13 cellular contexts compared by ENCODE assay signal in the genomic region with DNA sequence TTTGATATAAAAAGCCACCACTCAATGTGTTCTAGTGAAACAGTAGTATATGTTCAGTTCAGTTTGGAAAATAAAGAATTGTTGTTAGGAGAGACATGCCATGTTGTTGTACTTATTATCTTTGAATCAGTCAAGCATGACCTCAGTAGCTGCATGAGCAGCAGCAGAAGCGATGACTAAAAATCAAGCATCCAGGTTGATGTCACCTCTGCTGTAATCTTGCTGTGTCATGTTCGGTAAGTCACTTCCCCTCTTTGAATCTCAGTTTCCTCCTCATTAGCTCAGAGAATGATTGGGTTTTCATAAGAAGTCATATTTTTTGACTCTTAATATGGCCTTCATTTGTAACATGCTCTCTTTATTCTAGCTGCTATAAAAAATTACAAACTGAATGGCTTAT.
DNase-seq lines count a peak whose midpoint lies in the region; ATAC-seq, FAIRE-seq and TF ChIP-seq lines count a peak whose summit lies in the region.
"Had no signal": no experiment of that assay in that cellular context is flagged by ENCODE, and none has a peak within 500 bp of the region (broad histone marks: within the 10 kb centered on the region; RNA-seq: fewer than 3 reads in every experiment).

No MANE protein-coding gene starts in this region.

- TF ChIP-seq RAD21 in GM12878 (IDR thresholded peaks at IDR 0.05; ENCODE audit: insufficient read depth, low read depth, low read length), result no peak

- no peak overlapping the region for H2AFZ ChIP-seq in GM12878 (ENCODE audit: control insufficient read depth, low read depth, low read length)

- H3K27ac ChIP-seq in breast epithelium (no peak overlapping the region), GM12878 (ENCODE audit: control insufficient read depth, insufficient read depth) (no peak overlapping the region), transverse colon (no peak overlapping the region), aorta (ENCODE audit: low read depth in 1 of 2, low read length in 2 of 2) (no peak overlapping the region)

- no peaks in the 10 kb centered on the region for H3K36me3 Mint-ChIP-seq in MCF 10A (ENCODE audit: insufficient read depth, unreplicated experiment)
- H3K36me3 Mint-ChIP-seq: immature natural killer cell had no signal

- H3K36me3 ChIP-seq in breast epithelium, result no peaks in the 10 kb centered on the region
- H3K36me3 ChIP-seq in GM12878 (ENCODE audit: control insufficient read depth in 2 of 2, insufficient read depth in 2 of 2, low read length in 1 of 2), result no peaks in the 10 kb centered on the region
- no peaks in the 10 kb centered on the region for H3K36me3 ChIP-seq in transverse colon
- no peaks in the 10 kb centered on the region for H3K36me3 ChIP-seq in aorta (ENCODE audit: control insufficient read depth in 1 of 2, insufficient read depth in 2 of 2, low read length in 1 of 2)
- H3K36me3 ChIP-seq: BE2C had no signal

- no peak overlapping the region for H3K4me3 Mint-ChIP-seq in MCF 10A (ENCODE audit: unreplicated experiment)
- H3K4me3 Mint-ChIP-seq: immature natural killer cell; stimulated activated naive CD8-positive, alpha-beta T cell treated with anti-CD3 and anti-CD28 coated beads, Interleukin-15, amount 100 ng/mL, for 72 hours had no signal

- no peak overlapping the region for H3K4me2 ChIP-seq in GM12878 (ENCODE audit: control insufficient read depth, insufficient read depth)

- ATAC-seq in HG03103 (IDR thresholded peaks at IDR 0.05; ENCODE audit: low read depth, unreplicated experiment), result peak; percentile 91
- peak; percentile 54 for ATAC-seq in GM12878
- no peak for ATAC-seq in aorta (ENCODE audit: low FRiP score)
- ATAC-seq: right cardiac atrium; stimulated activated naive CD8-positive, alpha-beta T cell treated with anti-CD3 and anti-CD28 coated beads, Interleukin-15, amount 100 ng/mL, for 72 hours had no signal

- H3K27ac Mint-ChIP-seq in MCF 10A (ENCODE audit: low read depth, unreplicated experiment), result no peak overlapping the region
- H3K27ac Mint-ChIP-seq: immature natural killer cell; stimulated activated naive CD8-positive, alpha-beta T cell treated with anti-CD3 and anti-CD28 coated beads, Interleukin-15, amount 100 ng/mL, for 72 hours had no signal

- H3K4me1 Mint-ChIP-seq in MCF 10A (ENCODE audit: insufficient read depth, unreplicated experiment), result peaks cover 6% of the 10 kb centered on the region
- H3K4me1 Mint-ChIP-seq: immature natural killer cell; stimulated activated naive CD8-positive, alpha-beta T cell treated with anti-CD3 and anti-CD28 coated beads, Interleukin-15, amount 100 ng/mL, for 72 hours had no signal

- RAD21 ChIA-PET in GM12878 (lab: Charles Lee; ENCODE audit: unreplicated experiment), result no interaction called here

- H3K27me3 ChIP-seq in breast epithelium, result no peaks in the 10 kb centered on the region
- H3K27me3 ChIP-seq in GM12878 (replicated peaks in 1 of 2; ENCODE audit: control insufficient read depth in 2 of 2, insufficient read depth in 2 of 2, low read length in 1 of 2), result no peaks in the 10 kb centered on the region
- no peaks in the 10 kb centered on the region for H3K27me3 ChIP-seq in transverse colon
- no peaks in the 10 kb centered on the region for H3K27me3 ChIP-seq in aorta (ENCODE audit: control insufficient read depth in 1 of 2, insufficient read depth in 2 of 2, low read length in 1 of 2)
- H3K27me3 ChIP-seq: BE2C had no signal

- WGBS in GM12878 (ENCODE audit: insufficient coverage, insufficient replicate concordance, low lambda C conversion rate, missing lambda C conversion rate), result 50% methylated on average over 2 of the region's 2 CpGs
- 90% methylated on average over 2 of the region's 2 CpGs; no CpG with 5 or more reads in 1 of the 2 donors for WGBS in transverse colon (ENCODE audit: low coverage in 1 of 2), 2 donors
- 92 to 96% methylated on average over 2 of the region's 2 CpGs for WGBS in aorta, 2 donors

- peaks cover 8% of the 10 kb centered on the region for H3K9me3 Mint-ChIP-seq in MCF 10A (ENCODE audit: unreplicated experiment)
- H3K9me3 Mint-ChIP-seq: immature natural killer cell had no signal

- intact Hi-C loops in MCF 10A (cut with micrococcal nuclease), result no loop called here
- intact Hi-C loops in breast epithelium (cut with DNase I; ENCODE audit: low total_unique reads), result no loop called here
- intact Hi-C loops in GM12878 (cut with micrococcal nuclease; ENCODE audit: unreplicated experiment), result no loop called here
- intact Hi-C loops in transverse colon (cut with DNase I; ENCODE audit: low total_unique reads), result no loop called here
- intact Hi-C loops in aorta (cut with DNase I), result no loop called here

- TF ChIP-seq EP300 in GM12878 (IDR thresholded peaks at IDR 0.05; ENCODE audit: borderline replicate concordance in 1 of 2, control insufficient read depth in 1 of 2, low read depth in 2 of 2, low read length in 2 of 2), result no peak
- TF ChIP-seq EP300 in transverse colon (IDR thresholded peaks at IDR 0.05; ENCODE audit: low read depth), result no peak

- in situ Hi-C loops in GM12878 (cut with MboI) (no loop called here), transverse colon (cut with MboI; ENCODE audit: low pct_ligation_motif_present in 1 of 4, low pct_unique_long_range_greater_than_20kb in 1 of 4, low sequenced_read_pairs in 3 of 4) (no loop called here)

- no peak overlapping the region for H3K9ac ChIP-seq in GM12878 (ENCODE audit: control insufficient read depth, insufficient read depth, low read length)

- CTCF ChIA-PET in MCF 10A (lab: Yijun Ruan, JAX) (interaction anchor here (0.6 kb wide), 1 partner anchor 26 kb away, joined by 3 read pairs; no protein-coding TSS in a partner anchor), GM12878 (lab: Yijun Ruan, JAX) (no interaction called here)

- no TSS peak for BruUV-seq in MCF 10A (replicated peaks; lab: Mats Ljungman, UMichigan)
- BruUV-seq in GM12878 (replicated peaks; lab: Mats Ljungman, UMichigan), result no TSS peak

- H3K9me3 ChIP-seq in breast epithelium (no peaks in the 10 kb centered on the region), GM12878 (replicated peaks; ENCODE audit: control insufficient read depth, insufficient read depth, low read length) (no peaks in the 10 kb centered on the region), transverse colon (no peaks in the 10 kb centered on the region), aorta (ENCODE audit: control insufficient read depth, low read length) (no peaks in the 10 kb centered on the region)
- H3K9me3 ChIP-seq: BE2C had no signal

- no peaks in the 10 kb centered on the region for H3K4me1 ChIP-seq in breast epithelium
- no peaks in the 10 kb centered on the region for H3K4me1 ChIP-seq in GM12878 (ENCODE audit: control insufficient read depth, insufficient read depth, low read length)
- no peaks in the 10 kb centered on the region for H3K4me1 ChIP-seq in transverse colon
- no peaks in the 10 kb centered on the region for H3K4me1 ChIP-seq in aorta (ENCODE audit: control insufficient read depth in 1 of 2, insufficient read depth in 2 of 2, low read length in 2 of 2)

- H4K20me1 ChIP-seq in GM12878 (ENCODE audit: control insufficient read depth, insufficient read depth), result no peaks in the 10 kb centered on the region

- SMC1A ChIA-PET in GM12878 (lab: Charles Lee; ENCODE audit: uncharacterized antibody, unreplicated experiment), result no interaction called here

- DNase-seq in MCF 10A (ENCODE audit: unreplicated experiment), result peak; percentile 34
- DNase-seq in breast epithelium (ENCODE audit: low spot score in 2 of 2), result no peak
- DNase-seq in GM12878 (ENCODE audit: low read depth, low spot score), result peak; percentile 2
- DNase-seq in D341Med (ENCODE audit: low spot score), result no peak
- DNase-seq in activated naive CD4-positive, alpha-beta T cell (lab: John Stamatoyannopoulos, UW), result no peak
- DNase-seq in transverse colon, result no peak
- no peak for DNase-seq in aorta
- DNase-seq: BE2C; immature natural killer cell; NCI-H69; right cardiac atrium; stimulated activated naive CD8-positive, alpha-beta T cell treated with anti-CD3 and anti-CD28 coated beads, Interleukin-15, amount 100 ng/mL, for 72 hours had no signal

- POLR2A ChIA-PET in MCF 10A (lab: Yijun Ruan, JAX) (interaction anchor here (1.6 kb wide), 1 partner anchor 12 kb away, joined by 4 read pairs; no protein-coding TSS in a partner anchor), GM12878 (lab: Charles Lee) (no interaction called here)

- TF ChIP-seq CTCF in MCF 10A (IDR thresholded peaks at IDR 0.05; ENCODE audit: unreplicated experiment) (no peak), breast epithelium (IDR thresholded peaks at IDR 0.05) (no peak), GM12878 (IDR thresholded peaks at IDR 0.05 in 2 of 3, conservative IDR thresholded peaks at IDR 0.05 in 1 of 3; ENCODE audit: control insufficient read depth in 2 of 3, extremely low read depth in 1 of 3, insufficient read depth in 1 of 3, low read depth in 3 of 3, low read length in 3 of 3) (no peak), transverse colon (IDR thresholded peaks at IDR 0.05) (no peak)

- TF ChIP-seq POLR2A in breast epithelium (IDR thresholded peaks at IDR 0.05) (no peak), GM12878 (IDR thresholded peaks at IDR 0.05; ENCODE audit: low read depth, low read length) (no peak), transverse colon (IDR thresholded peaks at IDR 0.05) (no peak)

- H3K79me2 ChIP-seq in GM12878 (ENCODE audit: control insufficient read depth, insufficient read depth, low read length), result no peaks in the 10 kb centered on the region

- FAIRE-seq in GM12878 (lab: Jason Lieb, UNC), result no peak

- H3K4me3 ChIP-seq in breast epithelium (no peak overlapping the region), GM12878 (no peak overlapping the region), transverse colon (no peak overlapping the region), aorta (ENCODE audit: low read length in 2 of 2) (no peak overlapping the region)

- no peaks in the 10 kb centered on the region for H3K27me3 Mint-ChIP-seq in MCF 10A (ENCODE audit: insufficient read depth, unreplicated experiment)
- H3K27me3 Mint-ChIP-seq: stimulated activated naive CD8-positive, alpha-beta T cell treated with anti-CD3 and anti-CD28 coated beads, Interleukin-15, amount 100 ng/mL, for 72 hours had no signal

TF ChIP-seq in GM12878, 131 proteins besides CTCF, POLR2A, EP300 and RAD21:
- TF ChIP-seq MYB (IDR thresholded peaks at IDR 0.05; ENCODE audit: borderline replicate concordance, low read depth, low read length), result no peak
- TF ChIP-seq SPI1 (IDR thresholded peaks at IDR 0.05; ENCODE audit: borderline replicate concordance, insufficient read depth, low read depth, low read length), result peak; percentile 28; the same call in 1 of the 2 replicates
- peak; percentile 77; the same call in 1 of the 2 replicates for TF ChIP-seq PAX5 (IDR thresholded peaks at IDR 0.05; ENCODE audit: borderline replicate concordance, low read depth, low read length)

Comparison
In these comparisons a context has a peak if more than half of its experiments do, and no peak if none do; other contexts are left out.
1. DNase-seq: peak in MCF 10A (single experiment) and GM12878 (single experiment); none in breast epithelium (0 of 2), D341Med (single experiment), activated naive CD4-positive, alpha-beta T cell (0 of 4), transverse colon (single experiment) and aorta (0 of 2).